Comparison of ENCODE assay signal across 1 cellular context in genomic region chr9:90219548-90220118, GRCh38.
TF ChIP-seq lines count a peak whose summit lies in the region.

No MANE protein-coding gene starts in this region.

TF ChIP-seq in HCT116, 20 proteins besides CTCF, POLR2A, EP300 and RAD21 (continued from another document):
- TF ChIP-seq REST (IDR thresholded peaks at IDR 0.05; ENCODE audit: low read depth) (no peak), SP1 (IDR thresholded peaks at IDR 0.05; ENCODE audit: low read depth) (no peak), SRF (IDR thresholded peaks at IDR 0.05; ENCODE audit: low read depth) (no peak), SIN3A (IDR thresholded peaks at IDR 0.05; ENCODE audit: low read depth) (no peak), ELF1 (IDR thresholded peaks at IDR 0.05; ENCODE audit: borderline replicate concordance, low read depth) (no peak), CEBPB (IDR thresholded peaks at IDR 0.05; ENCODE audit: low read depth) (no peak), CBX3 (IDR thresholded peaks at IDR 0.05; ENCODE audit: low read depth) (no peak), EZH2 (IDR thresholded peaks at IDR 0.05) (no peak), ZNF274 (IDR thresholded peaks at IDR 0.05; ENCODE audit: low read depth, low read length) (no peak), EGR1 (IDR thresholded peaks at IDR 0.05; ENCODE audit: low read depth) (no peak), EZH2phosphoT487 (IDR thresholded peaks at IDR 0.05; ENCODE audit: borderline replicate concordance) (no peak), TCF7L2 (IDR thresholded peaks at IDR 0.05; ENCODE audit: borderline replicate concordance, extremely low read depth, insufficient read depth, insufficient read length) (no peak), JUND (IDR thresholded peaks at IDR 0.05) (no peak), ZFX (IDR thresholded peaks at IDR 0.05) (no peak)
